In genomic region chr6:32168807-32169206, GRCh38 we compare ENCODE assay signal across 1 cellular context.
TF ChIP-seq lines count a peak whose summit lies in the region.

No MANE protein-coding gene starts in this region.

TF ChIP-seq in K562, 482 proteins besides CTCF, POLR2A, EP300 and RAD21 (continued from another document and continues in another):
- TF ChIP-seq FOXA3 (CRISPR knock-in tag; conservative IDR thresholded peaks at IDR 0.05 in 1 of 2, IDR thresholded peaks at IDR 0.05 in 1 of 2) (no peak), PTRF (tag; IDR thresholded peaks at IDR 0.05) (no peak), ZNF12 (CRISPR knock-in tag; IDR thresholded peaks at IDR 0.05) (no peak), CUX1 (CRISPR knock-in tag; IDR thresholded peaks at IDR 0.05) (no peak), ZNF217 (CRISPR knock-in tag; IDR thresholded peaks at IDR 0.05) (no peak), MTA1 (IDR thresholded peaks at IDR 0.05; ENCODE audit: borderline replicate concordance) (peak; percentile 36), FOXO4 (CRISPR knock-in tag; IDR thresholded peaks at IDR 0.05) (no peak), NCOA4 (IDR thresholded peaks at IDR 0.05; ENCODE audit: partially characterized antibody) (no peak), TEAD2 (tag; IDR thresholded peaks at IDR 0.05) (no peak), MAFF (IDR thresholded peaks at IDR 0.05; ENCODE audit: low read length) (no peak), MCM7 (IDR thresholded peaks at IDR 0.05) (no peak), ZBTB26 (CRISPR knock-in tag; IDR thresholded peaks at IDR 0.05) (peak; percentile 88), ZNF408 (CRISPR knock-in tag; IDR thresholded peaks at IDR 0.05; ENCODE audit: low read depth) (no peak), RB1 (IDR thresholded peaks at IDR 0.05; ENCODE audit: low read depth) (no peak), ESRRA (IDR thresholded peaks at IDR 0.05; ENCODE audit: borderline replicate concordance, low read depth) (no peak), RBM22 (IDR thresholded peaks at IDR 0.05; ENCODE audit: low read depth, low read length, poor library complexity, severe bottlenecking) (no peak), ZNF282 (CRISPR knock-in tag; IDR thresholded peaks at IDR 0.05) (no peak), SIRT6 (IDR thresholded peaks at IDR 0.05; ENCODE audit: low read depth, low read length) (no peak), HDAC2 (IDR thresholded peaks at IDR 0.05) (no peak), ZNF518B (CRISPR knock-in tag; IDR thresholded peaks at IDR 0.05) (no peak), PYGO2 (tag; IDR thresholded peaks at IDR 0.05) (no peak), MYC (IDR thresholded peaks at IDR 0.05; ENCODE audit: low read depth, low read length) (no peak), MYC (CRISPR knock-in tag; IDR thresholded peaks at IDR 0.05; ENCODE audit: borderline replicate concordance, low read depth) (no peak), RUNX1 (IDR thresholded peaks at IDR 0.05; ENCODE audit: low read depth) (no peak), DMBX1 (CRISPR knock-in tag; IDR thresholded peaks at IDR 0.05; ENCODE audit: borderline replicate concordance) (no peak), STAT5A (IDR thresholded peaks at IDR 0.05; ENCODE audit: borderline replicate concordance, low read length) (no peak), DIDO1 (tag; IDR thresholded peaks at IDR 0.05; ENCODE audit: low read depth) (no peak), KLF10 (CRISPR knock-in tag; IDR thresholded peaks at IDR 0.05) (no peak), ELK1 (CRISPR knock-in tag; IDR thresholded peaks at IDR 0.05) (no peak), E2F4 (CRISPR knock-in tag; IDR thresholded peaks at IDR 0.05; ENCODE audit: low read depth) (no peak), ZNF354B (CRISPR knock-in tag; IDR thresholded peaks at IDR 0.05) (no peak), ZNF431 (CRISPR knock-in tag; IDR thresholded peaks at IDR 0.05) (no peak), SRSF3 (IDR thresholded peaks at IDR 0.05; ENCODE audit: insufficient read depth, low read length) (no peak), GABPB1 (CRISPR knock-in tag; IDR thresholded peaks at IDR 0.05) (no peak), FOXK2 (conservative IDR thresholded peaks at IDR 0.05 in 1 of 2, IDR thresholded peaks at IDR 0.05 in 1 of 2; ENCODE audit: low read depth in 2 of 2) (peak in 1 of 2 experiments; percentile 81; a peak in 2 of 4 replicates), FOXM1 (IDR thresholded peaks at IDR 0.05; ENCODE audit: low read depth) (no peak), FOXM1 (CRISPR knock-in tag; IDR thresholded peaks at IDR 0.05; ENCODE audit: low read depth) (no peak), ZFP36 (IDR thresholded peaks at IDR 0.05; ENCODE audit: low read depth, low read length, partially characterized antibody) (no peak), ZFPM2 (CRISPR knock-in tag; IDR thresholded peaks at IDR 0.05) (no peak), ZNF644 (tag; IDR thresholded peaks at IDR 0.05; ENCODE audit: low read depth) (no peak), ZFP91 (CRISPR knock-in tag; IDR thresholded peaks at IDR 0.05) (no peak)
